ENCODE assay signal across 2 cellular contexts in genomic region chr16:30343491-30343820, GRCh38.
TF ChIP-seq lines count a peak whose summit lies in the region.

No MANE protein-coding gene starts in this region.

TF ChIP-seq in GM12878, 131 proteins besides CTCF, POLR2A, EP300 and RAD21:
- TF ChIP-seq RUNX3 (IDR thresholded peaks at IDR 0.05; ENCODE audit: low read length) = peak; percentile 40

TF ChIP-seq in liver, 16 proteins besides CTCF, POLR2A, EP300 and RAD21:
- TF ChIP-seq, protein P1, sequence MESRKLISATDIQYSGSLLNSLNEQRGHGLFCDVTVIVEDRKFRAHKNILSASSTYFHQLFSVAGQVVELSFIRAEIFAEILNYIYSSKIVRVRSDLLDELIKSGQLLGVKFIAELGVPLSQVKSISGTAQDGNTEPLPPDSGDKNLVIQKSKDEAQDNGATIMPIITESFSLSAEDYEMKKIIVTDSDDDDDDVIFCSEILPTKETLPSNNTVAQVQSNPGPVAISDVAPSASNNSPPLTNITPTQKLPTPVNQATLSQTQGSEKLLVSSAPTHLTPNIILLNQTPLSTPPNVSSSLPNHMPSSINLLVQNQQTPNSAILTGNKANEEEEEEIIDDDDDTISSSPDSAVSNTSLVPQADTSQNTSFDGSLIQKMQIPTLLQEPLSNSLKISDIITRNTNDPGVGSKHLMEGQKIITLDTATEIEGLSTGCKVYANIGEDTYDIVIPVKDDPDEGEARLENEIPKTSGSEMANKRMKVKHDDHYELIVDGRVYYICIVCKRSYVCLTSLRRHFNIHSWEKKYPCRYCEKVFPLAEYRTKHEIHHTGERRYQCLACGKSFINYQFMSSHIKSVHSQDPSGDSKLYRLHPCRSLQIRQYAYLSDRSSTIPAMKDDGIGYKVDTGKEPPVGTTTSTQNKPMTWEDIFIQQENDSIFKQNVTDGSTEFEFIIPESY (IDR thresholded peaks at IDR 0.05) = peak; percentile 42
- peak; percentile 28 for TF ChIP-seq HNF4G (IDR thresholded peaks at IDR 0.05)
- peak; percentile 46 to 62 for TF ChIP-seq RXRA (IDR thresholded peaks at IDR 0.05)
- peak; percentile 21 for TF ChIP-seq YY1 (IDR thresholded peaks at IDR 0.05)
- peak; percentile 75 to 84 for TF ChIP-seq HNF4A (conservative IDR thresholded peaks at IDR 0.05)
- peak; percentile 19 for TF ChIP-seq FOXA2 (IDR thresholded peaks at IDR 0.05)
- TF ChIP-seq MAX (IDR thresholded peaks at IDR 0.05) = peak; percentile 14
